1 cellular context compared by ENCODE assay signal in the genomic region with DNA sequence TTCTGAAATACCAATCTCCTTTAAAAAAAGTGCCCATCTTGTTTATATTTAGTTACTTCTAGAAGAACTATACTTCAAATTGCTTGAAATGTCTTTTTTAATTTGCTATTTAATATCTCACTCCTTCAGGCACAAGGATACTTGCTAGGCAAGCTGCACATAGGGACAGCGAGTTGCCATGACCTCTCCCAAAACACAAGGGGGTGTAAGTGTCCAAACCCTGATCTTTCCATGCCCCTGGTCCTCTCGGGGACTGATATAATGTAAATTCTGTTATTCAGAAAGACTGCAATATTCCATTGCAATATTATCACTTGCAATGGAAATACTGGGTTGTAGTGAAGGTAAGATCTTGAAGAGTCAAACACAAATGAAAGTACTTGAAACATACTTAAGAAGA.
TF ChIP-seq lines count a peak whose summit lies in the region.

No MANE protein-coding gene starts in this region.

TF ChIP-seq in H1, 55 proteins besides CTCF, POLR2A, EP300 and RAD21 (continued from another document):
- TF ChIP-seq, protein P1, sequence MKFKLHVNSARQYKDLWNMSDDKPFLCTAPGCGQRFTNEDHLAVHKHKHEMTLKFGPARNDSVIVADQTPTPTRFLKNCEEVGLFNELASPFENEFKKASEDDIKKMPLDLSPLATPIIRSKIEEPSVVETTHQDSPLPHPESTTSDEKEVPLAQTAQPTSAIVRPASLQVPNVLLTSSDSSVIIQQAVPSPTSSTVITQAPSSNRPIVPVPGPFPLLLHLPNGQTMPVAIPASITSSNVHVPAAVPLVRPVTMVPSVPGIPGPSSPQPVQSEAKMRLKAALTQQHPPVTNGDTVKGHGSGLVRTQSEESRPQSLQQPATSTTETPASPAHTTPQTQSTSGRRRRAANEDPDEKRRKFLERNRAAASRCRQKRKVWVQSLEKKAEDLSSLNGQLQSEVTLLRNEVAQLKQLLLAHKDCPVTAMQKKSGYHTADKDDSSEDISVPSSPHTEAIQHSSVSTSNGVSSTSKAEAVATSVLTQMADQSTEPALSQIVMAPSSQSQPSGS (IDR thresholded peaks at IDR 0.05; ENCODE audit: low read length): no peak
- TF ChIP-seq KDM5A (IDR thresholded peaks at IDR 0.05; ENCODE audit: low read length) (no peak), MAFK (IDR thresholded peaks at IDR 0.05; ENCODE audit: low read depth, low read length) (no peak)
